Comparison of ENCODE assay signal across 8 cellular contexts in genomic region chr1:176691251-176692228, GRCh38.
DNase-seq lines count a peak whose midpoint lies in the region; ATAC-seq lines count a peak whose summit lies in the region.

No MANE protein-coding gene starts in this region.

- DNase-seq in CMK (ENCODE audit: low read depth) (peak; percentile 20), NCI-H146 treated with DMSO at 0.1 percent for 48 hours (lab: John Stamatoyannopoulos, UW; ENCODE audit: unreplicated experiment) (peak; percentile 29), SKM-1 treated with dmso at 0.1 percent for 144 hours (lab: John Stamatoyannopoulos, UW; ENCODE audit: unreplicated experiment) (peak; percentile 65), foreskin melanocyte (peak; percentile 4), putamen (ENCODE audit: low spot score) (peak; percentile 26)
- no peak for DNase-seq in activated CD8-positive, alpha-beta memory T cell treated with anti-CD3 and anti-CD28 coated beads for 24 hours

- ATAC-seq in GM18873 (IDR thresholded peaks at IDR 0.05; ENCODE audit: low FRiP score, unreplicated experiment) (peak; percentile 86), HG02981 (IDR thresholded peaks at IDR 0.05; ENCODE audit: unreplicated experiment) (peak; percentile 87)
